In genomic region chr14:51609987-51610283, GRCh38 we compare ENCODE assay signal across 15 cellular contexts. TPM values are rescaled to one million over a fixed set of nuclear protein-coding genes. Genes with fewer than 3 reads are reported as not detected.
A peak's percentile ranks its signal among the peaks of the same experiment; 100 is the strongest.
DNase-seq lines count a peak whose midpoint lies in the region; ATAC-seq and TF ChIP-seq lines count a peak whose summit lies in the region.
"Had no signal": no experiment of that assay in that cellular context is flagged by ENCODE, and none has a peak within 500 bp of the region (broad histone marks: within the 10 kb centered on the region; RNA-seq: fewer than 3 reads in every experiment).

No MANE protein-coding gene starts in this region.

- no peak for TF ChIP-seq CTCF in heart left ventricle (IDR thresholded peaks at IDR 0.05)

- TF ChIP-seq POLR2A in heart left ventricle (IDR thresholded peaks at IDR 0.05): no peak

- H3K9me3 ChIP-seq in SJCRH30 (replicated peaks) (no peaks in the 10 kb centered on the region), heart left ventricle (no peaks in the 10 kb centered on the region)
- H3K9me3 ChIP-seq: BLaER1, right atrium auricular region, tibial artery had no signal

- no peaks in the 10 kb centered on the region for H3K36me3 ChIP-seq in SJCRH30
- no peaks in the 10 kb centered on the region for H3K36me3 ChIP-seq in heart left ventricle
- H3K36me3 ChIP-seq: BLaER1, right atrium auricular region, tibial artery had no signal

- H3K27ac ChIP-seq in SJCRH30 (peak overlapping the region; percentile 65), heart left ventricle (no peak overlapping the region)
- H3K27ac ChIP-seq: BLaER1, right atrium auricular region, tibial artery had no signal

- peak; percentile 67 to 79 for DNase-seq in SJCRH30
- DNase-seq in kidney tubule cell (ENCODE audit: low spot score): peak; percentile 7
- DNase-seq in heart left ventricle: no peak
- DNase-seq in NCI-H748 treated with DMSO at 0.1 percent for 48 hours (lab: John Stamatoyannopoulos, UW): no peak
- no peak for DNase-seq in NCI-H2196 treated with DMSO at 0.1 percent for 48 hours (lab: John Stamatoyannopoulos, UW; ENCODE audit: unreplicated experiment)
- DNase-seq: activated CD4-positive, CD25-positive, alpha-beta regulatory T cell treated with anti-CD3 and anti-CD28 coated beads, Interleukin-2, amount 50 U/mL, for 72 hours; Right ventricle myocardium superior; tibial artery had no signal

- H3K4me3 ChIP-seq in SJCRH30: no peak overlapping the region
- H3K4me3 ChIP-seq in heart left ventricle: no peak overlapping the region
- H3K4me3 ChIP-seq: BLaER1, right atrium auricular region, tibial artery had no signal

- peaks cover 30% of the 10 kb centered on the region for H3K4me1 ChIP-seq in SJCRH30
- H3K4me1 ChIP-seq in heart left ventricle: no peaks in the 10 kb centered on the region
- H3K4me1 ChIP-seq: BLaER1, right atrium auricular region had no signal

- 91 to 94% (median 91%) methylated on average over 5 of the region's 5 CpGs for WGBS in heart left ventricle, 4 donors

- ATAC-seq in GM18867 (IDR thresholded peaks at IDR 0.05; ENCODE audit: unreplicated experiment) (peak; percentile 86), HG02798 (IDR thresholded peaks at IDR 0.05; ENCODE audit: poor library complexity, unreplicated experiment) (peak; percentile 83), heart left ventricle (no peak), HG02678 (IDR thresholded peaks at IDR 0.05; ENCODE audit: unreplicated experiment) (no peak)
- ATAC-seq: activated T-helper 17 cell treated with anti-CD3 and anti-CD28 coated beads, Interleukin-2, amount 50 U/mL, for 72 hours had no signal

- intact Hi-C loops in heart left ventricle (cut with DNase I): no loop called here

- H3K27me3 ChIP-seq in SJCRH30 (no peaks in the 10 kb centered on the region), heart left ventricle (no peaks in the 10 kb centered on the region)
- H3K27me3 ChIP-seq: BLaER1, right atrium auricular region, tibial artery had no signal

RNA-seq across cellular contexts. Expression of gene FRMD6, which starts 41.8 kb away (rescaled TPM):
- 15.5 and 18.7 TPM in 2 replicates for total RNA-seq in SJCRH30 (2014; rRNA removed; shearing (Covaris generic))
- total RNA-seq in heart left ventricle: 10 to 100 TPM in 3 of 9 donors, 1 to 10 TPM in 6; 4.0 to 23.2 (median 9.2) TPM
- polyA plus RNA-seq in heart left ventricle: 1 to 10 TPM; 1.9 to 4.4 TPM
- polyA plus RNA-seq: IgD-negative memory B cell had no signal

Comparison
In these comparisons a context has a peak if more than half of its experiments do, and no peak if none do; other contexts are left out.
1. ATAC-seq: peak in GM18867 (single experiment) and HG02798 (single experiment); none in heart left ventricle (0 of 4) and HG02678 (single experiment).
2. DNase-seq: peak in SJCRH30 (2 of 2) and kidney tubule cell (single experiment); none in heart left ventricle (0 of 5), NCI-H748 treated with DMSO at 0.1 percent for 48 hours (single experiment) and NCI-H2196 treated with DMSO at 0.1 percent for 48 hours (single experiment).